ENCODE assay signal across 1 cellular context in genomic region chr22:42368379-42369249, GRCh38.
TF ChIP-seq lines count a peak whose summit lies in the region.

No MANE protein-coding gene starts in this region.

TF ChIP-seq in K562, 482 proteins besides CTCF, POLR2A, EP300 and RAD21 (continued from another document):
- no peak for TF ChIP-seq ZNF830 (CRISPR knock-in tag; IDR thresholded peaks at IDR 0.05)
- no peak for TF ChIP-seq BRD9 (IDR thresholded peaks at IDR 0.05; ENCODE audit: low read depth, partially characterized antibody)
- no peak for TF ChIP-seq NBN (IDR thresholded peaks at IDR 0.05; ENCODE audit: low read depth)
- no peak for TF ChIP-seq ZNF592 (IDR thresholded peaks at IDR 0.05)
- no peak for TF ChIP-seq RCOR1 (IDR thresholded peaks at IDR 0.05; ENCODE audit: borderline replicate concordance in 1 of 2, low read depth in 2 of 2, low read length in 2 of 2)
- peak; percentile 83 to 86 for TF ChIP-seq NRF1 (conservative IDR thresholded peaks at IDR 0.05 in 1 of 2, IDR thresholded peaks at IDR 0.05 in 1 of 2)
- TF ChIP-seq ZNF217 (CRISPR knock-in tag; IDR thresholded peaks at IDR 0.05): no peak
- no peak for TF ChIP-seq POU5F1 (IDR thresholded peaks at IDR 0.05; ENCODE audit: borderline replicate concordance, low read depth, low read length, partially characterized antibody)
- no peak for TF ChIP-seq CHD7 (IDR thresholded peaks at IDR 0.05; ENCODE audit: low read depth, low read length)
- TF ChIP-seq ZNF146 (CRISPR knock-in tag; IDR thresholded peaks at IDR 0.05; ENCODE audit: unreplicated experiment): no peak
- peak; percentile 66 for TF ChIP-seq L3MBTL2 (IDR thresholded peaks at IDR 0.05)
- TF ChIP-seq, protein P1, sequence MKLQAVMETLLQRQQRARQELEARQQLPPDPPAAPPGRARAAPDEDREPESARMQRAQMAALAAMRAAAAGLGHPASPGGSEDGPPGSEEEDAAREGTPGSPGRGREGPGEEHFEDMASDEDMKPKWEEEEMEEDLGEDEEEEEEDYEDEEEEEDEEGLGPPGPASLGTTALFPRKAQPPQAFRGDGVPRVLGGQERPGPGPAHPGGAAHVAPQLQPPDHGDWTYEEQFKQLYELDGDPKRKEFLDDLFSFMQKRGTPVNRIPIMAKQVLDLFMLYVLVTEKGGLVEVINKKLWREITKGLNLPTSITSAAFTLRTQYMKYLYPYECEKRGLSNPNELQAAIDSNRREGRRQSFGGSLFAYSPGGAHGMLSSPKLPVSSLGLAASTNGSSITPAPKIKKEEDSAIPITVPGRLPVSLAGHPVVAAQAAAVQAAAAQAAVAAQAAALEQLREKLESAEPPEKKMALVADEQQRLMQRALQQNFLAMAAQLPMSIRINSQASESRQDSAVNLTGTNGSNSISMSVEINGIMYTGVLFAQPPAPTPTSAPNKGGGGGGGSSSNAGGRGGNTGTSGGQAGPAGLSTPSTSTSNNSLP (IDR thresholded peaks at IDR 0.05; ENCODE audit: borderline replicate concordance, low read depth, low read length): no peak
- no peak for TF ChIP-seq ZNF445 (CRISPR knock-in tag; IDR thresholded peaks at IDR 0.05; ENCODE audit: low read depth)
- TF ChIP-seq, protein P2, sequence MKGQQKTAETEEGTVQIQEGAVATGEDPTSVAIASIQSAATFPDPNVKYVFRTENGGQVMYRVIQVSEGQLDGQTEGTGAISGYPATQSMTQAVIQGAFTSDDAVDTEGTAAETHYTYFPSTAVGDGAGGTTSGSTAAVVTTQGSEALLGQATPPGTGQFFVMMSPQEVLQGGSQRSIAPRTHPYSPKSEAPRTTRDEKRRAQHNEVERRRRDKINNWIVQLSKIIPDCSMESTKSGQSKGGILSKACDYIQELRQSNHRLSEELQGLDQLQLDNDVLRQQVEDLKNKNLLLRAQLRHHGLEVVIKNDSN (CRISPR knock-in tag; IDR thresholded peaks at IDR 0.05): no peak
- no peak for TF ChIP-seq FOXA3 (CRISPR knock-in tag; conservative IDR thresholded peaks at IDR 0.05 in 1 of 2, IDR thresholded peaks at IDR 0.05 in 1 of 2)
- TF ChIP-seq ZFX (CRISPR knock-in tag; IDR thresholded peaks at IDR 0.05): no peak
- TF ChIP-seq RFX5 (IDR thresholded peaks at IDR 0.05; ENCODE audit: low read depth, low read length): no peak
- no peak for TF ChIP-seq TFAP4 (CRISPR knock-in tag; IDR thresholded peaks at IDR 0.05; ENCODE audit: borderline replicate concordance)
- TF ChIP-seq ZNF184 (CRISPR knock-in tag; IDR thresholded peaks at IDR 0.05): no peak
- no peak for TF ChIP-seq TCF15 (CRISPR knock-in tag; IDR thresholded peaks at IDR 0.05)
- TF ChIP-seq HLTF (IDR thresholded peaks at IDR 0.05): no peak
- no peak for TF ChIP-seq MEF2D (tag; conservative IDR thresholded peaks at IDR 0.05; ENCODE audit: low read depth)
- no peak for TF ChIP-seq ADNP (tag; IDR thresholded peaks at IDR 0.05)
- TF ChIP-seq PTTG1 (tag; IDR thresholded peaks at IDR 0.05; ENCODE audit: low read depth): no peak
- no peak for TF ChIP-seq HCFC1 (IDR thresholded peaks at IDR 0.05; ENCODE audit: low read depth, low read length)
- TF ChIP-seq ELK3 (CRISPR knock-in tag; IDR thresholded peaks at IDR 0.05): no peak
